1 cellular context compared by ENCODE assay signal in the genomic region with DNA sequence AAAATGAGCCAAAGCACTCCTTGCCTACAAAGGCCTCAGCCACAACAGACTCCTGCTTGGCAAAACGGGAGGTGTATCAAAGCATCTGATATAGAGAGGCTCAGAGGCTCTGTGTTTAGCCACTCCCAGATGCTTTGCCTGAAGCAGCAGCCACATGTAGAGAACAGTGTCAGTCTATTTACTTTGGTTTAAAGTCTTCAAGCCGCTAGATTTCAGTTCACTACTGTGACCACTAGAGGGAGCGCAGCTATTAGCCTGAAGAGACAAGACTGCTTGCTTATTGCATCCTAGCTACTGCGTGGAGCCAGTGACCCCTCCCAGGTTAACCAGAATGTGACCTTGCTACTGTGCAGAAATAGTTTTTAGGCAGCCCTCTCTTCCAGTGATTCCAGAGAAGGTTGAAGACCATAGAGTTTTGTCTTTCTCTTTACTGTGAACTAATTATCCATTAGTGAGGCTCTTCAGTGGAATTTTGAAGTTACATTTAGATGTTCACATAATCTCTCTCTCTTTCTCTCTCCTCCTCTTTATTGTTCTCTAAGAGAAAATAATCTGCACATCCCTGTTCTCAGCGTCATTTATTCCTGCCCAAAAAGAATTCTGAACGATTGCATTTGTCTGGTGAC.
TF ChIP-seq lines count a peak whose summit lies in the region.

No MANE protein-coding gene starts in this region.

TF ChIP-seq in HepG2, 621 proteins besides CTCF, POLR2A, EP300 and RAD21 (continued from another document):
- TF ChIP-seq, protein P1, sequence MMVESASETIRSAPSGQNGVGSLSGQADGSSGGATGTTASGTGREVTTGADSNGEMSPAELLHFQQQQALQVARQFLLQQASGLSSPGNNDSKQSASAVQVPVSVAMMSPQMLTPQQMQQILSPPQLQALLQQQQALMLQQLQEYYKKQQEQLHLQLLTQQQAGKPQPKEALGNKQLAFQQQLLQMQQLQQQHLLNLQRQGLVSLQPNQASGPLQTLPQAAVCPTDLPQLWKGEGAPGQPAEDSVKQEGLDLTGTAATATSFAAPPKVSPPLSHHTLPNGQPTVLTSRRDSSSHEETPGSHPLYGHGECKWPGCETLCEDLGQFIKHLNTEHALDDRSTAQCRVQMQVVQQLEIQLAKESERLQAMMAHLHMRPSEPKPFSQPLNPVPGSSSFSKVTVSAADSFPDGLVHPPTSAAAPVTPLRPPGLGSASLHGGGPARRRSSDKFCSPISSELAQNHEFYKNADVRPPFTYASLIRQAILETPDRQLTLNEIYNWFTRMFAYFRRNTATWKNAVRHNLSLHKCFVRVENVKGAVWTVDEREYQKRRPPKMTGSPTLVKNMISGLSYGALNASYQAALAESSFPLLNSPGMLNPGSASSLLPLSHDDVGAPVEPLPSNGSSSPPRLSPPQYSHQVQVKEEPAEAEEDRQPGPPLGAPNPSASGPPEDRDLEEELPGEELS (CRISPR knock-in tag; IDR thresholded peaks at IDR 0.05) = no peak
- TF ChIP-seq CC2D1A (CRISPR knock-in tag; IDR thresholded peaks at IDR 0.05) (no peak), KAT8 (CRISPR knock-in tag; IDR thresholded peaks at IDR 0.05) (no peak), STAG1 (CRISPR knock-in tag; IDR thresholded peaks at IDR 0.05) (peak; percentile 79), ZNF879 (CRISPR knock-in tag; IDR thresholded peaks at IDR 0.05) (no peak), ZNF225 (CRISPR knock-in tag; IDR thresholded peaks at IDR 0.05) (no peak), FOXA1 (IDR thresholded peaks at IDR 0.05) (no peak), FOXA1 (CRISPR knock-in tag; IDR thresholded peaks at IDR 0.05) (peak; percentile 28; the same call in 1 of the 2 replicates), GATAD2A (CRISPR knock-in tag; IDR thresholded peaks at IDR 0.05) (0 out of 2 replicates have a peak, but pooled peaks have one; percentile 19), THAP11 (CRISPR knock-in tag; IDR thresholded peaks at IDR 0.05) (no peak), NFE2L2 (IDR thresholded peaks at IDR 0.05; ENCODE audit: low read length) (0 out of 2 replicates have a peak, but pooled peaks have one; percentile 12), ZC3H4 (CRISPR knock-in tag; IDR thresholded peaks at IDR 0.05; ENCODE audit: borderline replicate concordance) (no peak), ZBTB2 (CRISPR knock-in tag; IDR thresholded peaks at IDR 0.05; ENCODE audit: low read depth) (no peak), SMC3 (IDR thresholded peaks at IDR 0.05; ENCODE audit: low read length) (peak; percentile 71; the same call in 1 of the 2 replicates), XRCC5 (optimal IDR thresholded peaks at IDR 0.05; ENCODE audit: low read length) (peak; percentile 73), BRF2 (CRISPR knock-in tag; IDR thresholded peaks at IDR 0.05) (no peak)
- TF ChIP-seq, protein P2, sequence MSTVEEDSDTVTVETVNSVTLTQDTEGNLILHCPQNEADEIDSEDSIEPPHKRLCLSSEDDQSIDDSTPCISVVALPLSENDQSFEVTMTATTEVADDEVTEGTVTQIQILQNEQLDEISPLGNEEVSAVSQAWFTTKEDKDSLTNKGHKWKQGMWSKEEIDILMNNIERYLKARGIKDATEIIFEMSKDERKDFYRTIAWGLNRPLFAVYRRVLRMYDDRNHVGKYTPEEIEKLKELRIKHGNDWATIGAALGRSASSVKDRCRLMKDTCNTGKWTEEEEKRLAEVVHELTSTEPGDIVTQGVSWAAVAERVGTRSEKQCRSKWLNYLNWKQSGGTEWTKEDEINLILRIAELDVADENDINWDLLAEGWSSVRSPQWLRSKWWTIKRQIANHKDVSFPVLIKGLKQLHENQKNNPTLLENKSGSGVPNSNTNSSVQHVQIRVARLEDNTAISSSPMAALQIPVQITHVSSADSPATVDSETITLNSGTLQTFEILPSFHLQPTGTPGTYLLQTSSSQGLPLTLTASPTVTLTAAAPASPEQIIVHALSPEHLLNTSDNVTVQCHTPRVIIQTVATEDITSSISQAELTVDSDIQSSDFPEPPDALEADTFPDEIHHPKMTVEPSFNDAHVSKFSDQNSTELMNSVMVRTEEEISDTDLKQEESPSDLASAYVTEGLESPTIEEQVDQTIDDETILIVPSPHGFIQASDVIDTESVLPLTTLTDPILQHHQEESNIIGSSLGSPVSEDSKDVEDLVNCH (CRISPR knock-in tag; IDR thresholded peaks at IDR 0.05) = no peak
